ENCODE assay signal across 29 cellular contexts in genomic region chr13:30826911-30827577, GRCh38.
"Had no signal": no experiment of that assay in that cellular context is flagged by ENCODE, and none has a peak within 500 bp of the region (broad histone marks: within the 10 kb centered on the region; RNA-seq: fewer than 3 reads in every experiment).

No MANE protein-coding gene starts in this region.

- H3K27ac Mint-ChIP-seq: activated CD4-positive, alpha-beta T cell treated with anti-CD3 and anti-CD28 coated beads for 36 hours; activated CD4-positive, alpha-beta T cell treated with anti-CD3 and anti-CD28 coated beads, Interleukin-2, amount 10 ng/mL, durations not matched to agents 7 days and 5 days; activated CD8-positive, alpha-beta T cell treated with anti-CD3 and anti-CD28 coated beads, Interleukin-2, amount 10 ng/mL, durations not matched to agents 7 days and 5 days; activated naive CD4-positive, alpha-beta T cell treated with anti-CD3 and anti-CD28 coated beads, Interleukin-2, amount 50 U/mL, for 24 hours; activated naive CD8-positive, alpha-beta T cell treated with anti-CD3 and anti-CD28 coated beads, Interleukin-2, amount 10 ng/mL, durations not matched to agents 7 days and 5 days; activated T-cell treated with anti-CD3 and anti-CD28 coated beads, Interleukin-2, amount 50 U/mL, for 24 hours; activated T-helper 2 cell treated with anti-CD3 and anti-CD28 coated beads, Interferon-gamma antibody, Interleukin-2, Interleukin-4, amounts not matched to agents 10 μg/mL and 5 μg/mL and 100 μg/mL, durations not matched to agents 14 hours and 24 hours and 36 hours; T-helper 1 cell treated with Interleukin-12 subunit alpha and Interleukin-12 subunit beta and Interleukin-4 antibody, amounts not matched to agents 30 μg/mL and 1 μg/mL, for 36 hours; T-helper 2 cell treated with Interferon-gamma antibody and Interleukin-4, amounts not matched to agents 5 μg/mL and 100 μg/mL, for 36 hours had no signal

- H3K36me3 ChIP-seq: ascending aorta, cardiac muscle cell, Peyer's patch, SJSA1 had no signal

- H3K4me1 Mint-ChIP-seq: activated naive CD4-positive, alpha-beta T cell treated with anti-CD3 and anti-CD28 coated beads, Interleukin-2, amount 50 U/mL, for 24 hours; activated naive CD8-positive, alpha-beta T cell treated with anti-CD3 and anti-CD28 coated beads, Interleukin-2, amount 10 ng/mL, durations not matched to agents 7 days and 5 days; central memory CD8-positive, alpha-beta T cell had no signal

- H3K27ac ChIP-seq: ascending aorta, cardiac muscle cell, Peyer's patch, SJSA1 had no signal

- H3K36me3 Mint-ChIP-seq: activated naive CD4-positive, alpha-beta T cell treated with anti-CD3 and anti-CD28 coated beads, Interleukin-2, amount 50 U/mL, for 24 hours; activated naive CD8-positive, alpha-beta T cell treated with anti-CD3 and anti-CD28 coated beads, Interleukin-2, amount 10 ng/mL, durations not matched to agents 7 days and 5 days had no signal

- H3K4me3 Mint-ChIP-seq: activated CD4-positive, alpha-beta T cell treated with anti-CD3 and anti-CD28 coated beads for 36 hours; activated CD4-positive, alpha-beta T cell treated with anti-CD3 and anti-CD28 coated beads, Interleukin-2, amount 10 ng/mL, durations not matched to agents 7 days and 5 days; activated CD8-positive, alpha-beta T cell treated with anti-CD3 and anti-CD28 coated beads, Interleukin-2, amount 10 ng/mL, durations not matched to agents 7 days and 5 days; activated naive CD4-positive, alpha-beta T cell treated with anti-CD3 and anti-CD28 coated beads, Interleukin-2, amount 50 U/mL, for 24 hours; activated naive CD8-positive, alpha-beta T cell treated with anti-CD3 and anti-CD28 coated beads, Interleukin-2, amount 10 ng/mL, durations not matched to agents 7 days and 5 days; activated T-cell treated with anti-CD3 and anti-CD28 coated beads, Interleukin-2, amount 50 U/mL, for 24 hours; central memory CD8-positive, alpha-beta T cell; T-helper 1 cell treated with Interleukin-12 subunit alpha and Interleukin-12 subunit beta and Interleukin-4 antibody, amounts not matched to agents 30 μg/mL and 1 μg/mL, for 36 hours; T-helper 2 cell treated with Interferon-gamma antibody and Interleukin-4, amounts not matched to agents 5 μg/mL and 100 μg/mL, for 36 hours had no signal

- H3K27me3 ChIP-seq: ascending aorta, Peyer's patch, SJSA1 had no signal

- H3K9me3 Mint-ChIP-seq: activated CD4-positive, alpha-beta T cell treated with anti-CD3 and anti-CD28 coated beads, Interleukin-2, amount 10 ng/mL, durations not matched to agents 7 days and 5 days; activated naive CD4-positive, alpha-beta T cell treated with anti-CD3 and anti-CD28 coated beads, Interleukin-2, amount 50 U/mL, for 24 hours; activated naive CD8-positive, alpha-beta T cell treated with anti-CD3 and anti-CD28 coated beads, Interleukin-2, amount 10 ng/mL, durations not matched to agents 7 days and 5 days; activated T-cell treated with anti-CD3 and anti-CD28 coated beads, Interleukin-2, amount 50 U/mL, for 24 hours; activated T-helper 2 cell treated with anti-CD3 and anti-CD28 coated beads, Interferon-gamma antibody, Interleukin-2, Interleukin-4, amounts not matched to agents 10 μg/mL and 5 μg/mL and 100 μg/mL, durations not matched to agents 14 hours and 24 hours and 36 hours; central memory CD8-positive, alpha-beta T cell; T-helper 1 cell treated with Interleukin-12 subunit alpha and Interleukin-12 subunit beta and Interleukin-4 antibody, amounts not matched to agents 30 μg/mL and 1 μg/mL, for 36 hours; T-helper 2 cell treated with Interferon-gamma antibody and Interleukin-4, amounts not matched to agents 5 μg/mL and 100 μg/mL, for 36 hours had no signal

- H3K9me3 ChIP-seq: ascending aorta, Peyer's patch, SJSA1, SK-N-SH had no signal

- ATAC-seq: activated CD4-positive, alpha-beta T cell treated with anti-CD3 and anti-CD28 coated beads for 36 hours; activated CD4-positive, CD25-positive, alpha-beta regulatory T cell treated with anti-CD3 and anti-CD28 coated beads, Interleukin-2, amount 50 U/mL, for 24 hours; activated CD8-positive, alpha-beta T cell treated with anti-CD3 and anti-CD28 coated beads, Interleukin-2, amount 10 ng/mL, durations not matched to agents 7 days and 5 days had no signal

- DNase-seq: activated CD4-positive, alpha-beta T cell treated with anti-CD3 and anti-CD28 coated beads for 36 hours; activated CD4-positive, alpha-beta T cell treated with anti-CD3 and anti-CD28 coated beads, Interleukin-2, amount 10 ng/mL, durations not matched to agents 7 days and 5 days; activated CD4-positive, alpha-beta T cell treated with anti-CD3 and anti-CD28 coated beads, Interleukin-2, amount 50 U/mL, for 48 hours; activated CD8-positive, alpha-beta T cell treated with anti-CD3 and anti-CD28 coated beads, Interleukin-2, amount 10 ng/mL, durations not matched to agents 7 days and 5 days; activated gamma-delta T cell; activated naive CD4-positive, alpha-beta T cell treated with Interleukin-2 at 50 U/mL for 16 hours; activated naive CD8-positive, alpha-beta T cell treated with anti-CD3 and anti-CD28 coated beads, Interleukin-2, amount 10 ng/mL, durations not matched to agents 7 days and 5 days; activated T-cell treated with anti-CD3 and anti-CD28 coated beads, Interleukin-2, amount 50 U/mL, for 24 hours; amygdala; Karpas-422; NCI-H1105 treated with DMSO at 0.1 percent for 48 hours; NCI-H1436; NCI-H1694; NCI-H2029; NCI-H345; NCI-H524 treated with DMSO at 0.1 percent for 48 hours; Peyer's patch; RPMI8226; SHP77 treated with DMSO at 0.1 percent for 48 hours; SK-N-SH had no signal

- H3K4me3 ChIP-seq: ascending aorta, cardiac muscle cell, Peyer's patch, SJSA1 had no signal

- H3K4me1 ChIP-seq: ascending aorta had no signal
